Comparison of ENCODE assay signal across 10 cellular contexts in genomic region chr17:62869885-62870580, GRCh38.
A peak's percentile ranks its signal among the peaks of the same experiment; 100 is the strongest.
DNase-seq lines count a peak whose midpoint lies in the region.
"Had no signal": no experiment of that assay in that cellular context is flagged by ENCODE, and none has a peak within 500 bp of the region (broad histone marks: within the 10 kb centered on the region; RNA-seq: fewer than 3 reads in every experiment).

No MANE protein-coding gene starts in this region.

- H3K4me1 ChIP-seq in adipocyte (ENCODE audit: control insufficient read depth, insufficient read depth, low read length) (peaks cover 11% of the 10 kb centered on the region), iPS-18a (ENCODE audit: control insufficient read depth, low read depth, low read length) (peaks cover 17% of the 10 kb centered on the region)

- H3K9me3 ChIP-seq in adipocyte (ENCODE audit: control insufficient read depth, low read length) (no peaks in the 10 kb centered on the region), iPS-18a (ENCODE audit: control insufficient read depth, low read depth, low read length) (no peaks in the 10 kb centered on the region)

- H3K27me3 ChIP-seq in adipocyte (replicated peaks; ENCODE audit: control insufficient read depth, insufficient read depth, low read length) (peaks cover 3% of the 10 kb centered on the region), iPS-18a (ENCODE audit: control insufficient read depth, insufficient read depth, low read length) (no peaks in the 10 kb centered on the region)

- H3K36me3 ChIP-seq in adipocyte (ENCODE audit: control insufficient read depth, insufficient read depth, low read length, severe bottlenecking) (no peaks in the 10 kb centered on the region), iPS-18a (ENCODE audit: control insufficient read depth, low read depth, low read length) (no peaks in the 10 kb centered on the region)

- H3K27ac ChIP-seq in iPS-18a (ENCODE audit: low read length): peak overlapping the region; percentile 32

- H3K9ac ChIP-seq in adipocyte (ENCODE audit: low read length): no peak overlapping the region
- peak overlapping the region; percentile 64 for H3K9ac ChIP-seq in iPS-18a (ENCODE audit: low read length)

- peak; percentile 54 for DNase-seq in Ammon's horn (ENCODE audit: low spot score)
- peak; percentile 26 for DNase-seq in LHCN-M2 (ENCODE audit: low read depth)
- DNase-seq in adipocyte (ENCODE audit: low read depth): peak; percentile 40
- no peak for DNase-seq in H4 (ENCODE audit: low spot score)
- no peak for DNase-seq in activated T-cell treated with anti-CD3 and anti-CD28 coated beads for 4 hours
- DNase-seq in NOMO-1 (lab: John Stamatoyannopoulos, UW; ENCODE audit: unreplicated experiment in 2 of 2): no peak
- no peak for DNase-seq in activated CD4-positive, alpha-beta T cell treated with anti-CD3 and anti-CD28 coated beads for 4 hours
- DNase-seq: activated T-cell treated with anti-CD3 and anti-CD28 coated beads, Interleukin-2, amount 50 U/mL, for 4 hours; GOT3 had no signal

- H3K4me3 ChIP-seq in adipocyte (ENCODE audit: low read length) (no peak overlapping the region), iPS-18a (ENCODE audit: low read length) (peak overlapping the region; percentile 29)

Comparison
In these comparisons a context has a peak if more than half of its experiments do, and no peak if none do; other contexts are left out.
1. DNase-seq: peak in Ammon's horn (single experiment), LHCN-M2 (single experiment) and adipocyte (single experiment); none in H4 (single experiment), activated T-cell treated with anti-CD3 and anti-CD28 coated beads for 4 hours (single experiment), NOMO-1 (0 of 2) and activated CD4-positive, alpha-beta T cell treated with anti-CD3 and anti-CD28 coated beads for 4 hours (0 of 2).